Comparison of ENCODE assay signal across 8 cellular contexts in the genomic region with DNA sequence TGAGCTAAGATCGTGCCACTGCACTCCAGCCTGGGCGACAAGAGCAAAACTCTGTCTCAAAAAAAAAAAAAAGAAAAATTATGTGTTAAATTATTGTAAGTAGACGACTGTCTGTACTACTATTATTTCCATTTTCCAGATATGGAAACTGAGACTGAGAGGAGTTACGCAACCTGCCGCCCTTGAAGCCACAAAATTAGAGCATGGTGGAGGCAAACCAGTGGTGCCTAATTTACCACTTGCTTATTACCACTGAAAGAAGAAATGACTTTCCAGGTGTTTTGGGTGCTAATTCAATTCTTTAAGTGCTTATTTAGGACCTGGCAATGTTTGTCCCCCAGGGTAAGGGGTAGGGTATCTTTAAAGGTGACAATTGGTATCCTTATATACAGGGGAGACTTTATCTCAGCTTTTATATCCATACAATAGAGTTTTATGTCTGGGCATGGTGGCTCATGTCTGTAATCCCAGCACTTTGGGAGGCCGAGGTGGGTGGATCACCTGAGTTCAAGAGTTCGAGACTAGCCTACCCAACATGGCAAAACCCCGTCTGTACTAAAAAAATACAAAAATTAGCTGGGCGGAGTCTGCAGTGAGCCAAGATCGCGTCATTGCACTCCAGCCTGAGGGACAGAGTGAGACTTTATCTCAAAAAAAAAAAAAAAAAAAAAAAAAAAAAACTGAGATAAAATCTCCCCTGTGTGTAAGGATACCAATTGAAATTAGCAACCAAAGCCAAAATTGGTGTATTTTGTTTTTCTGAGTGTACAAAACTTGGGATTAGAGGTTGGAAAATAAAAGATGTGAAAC. TPM values are rescaled to one million over a fixed set of nuclear protein-coding genes. Genes with fewer than 3 reads are reported as not detected.
A peak's percentile ranks its signal among the peaks of the same experiment; 100 is the strongest.
DNase-seq lines count a peak whose midpoint lies in the region; ATAC-seq and TF ChIP-seq lines count a peak whose summit lies in the region.

No MANE protein-coding gene starts in this region.

- no peaks in the 10 kb centered on the region for H3K36me3 ChIP-seq in GM23248 (ENCODE audit: low read depth)
- H3K36me3 ChIP-seq in gastrocnemius medialis: no peaks in the 10 kb centered on the region

- no peak overlapping the region for H3K27ac Mint-ChIP-seq in nephron progenitor cell

- H3K27ac ChIP-seq in GM23248 (peak overlapping the region; percentile 91), gastrocnemius medialis (peak overlapping the region in 3 of 4 donors; percentile 33 to 50 (median 45))

- WGBS in GM23248 (ENCODE audit: low coverage in 1 of 2, low lambda C conversion rate in 2 of 2, missing lambda C conversion rate in 2 of 2), 2 experiments: 54 to 59% methylated on average over 11 of the region's 11 CpGs

- peaks cover 12% of the 10 kb centered on the region for H3K27me3 Mint-ChIP-seq in nephron progenitor cell (ENCODE audit: low read depth, poor library complexity)

- TF ChIP-seq POLR2A in erythroblast (IDR thresholded peaks at IDR 0.05; ENCODE audit: low read length) (no peak), gastrocnemius medialis (IDR thresholded peaks at IDR 0.05) (no peak)

- peak overlapping the region; percentile 81 for H3K9ac ChIP-seq in GM23248

- intact Hi-C loops in gastrocnemius medialis (cut with DNase I; ENCODE audit: low total_unique reads): no loop called here

- H3K4me3 Mint-ChIP-seq in nephron progenitor cell: no peak overlapping the region

- H3K79me2 ChIP-seq in GM23248 (ENCODE audit: insufficient read depth): no peaks in the 10 kb centered on the region

- TF ChIP-seq CTCF in gastrocnemius medialis (IDR thresholded peaks at IDR 0.05 in 4 of 5, conservative IDR thresholded peaks at IDR 0.05 in 1 of 5) (no peak), nephron progenitor cell (IDR thresholded peaks at IDR 0.05) (no peak)

- H3K9me2 ChIP-seq in GM23248 (ENCODE audit: insufficient read depth): no peaks in the 10 kb centered on the region

- no peaks in the 10 kb centered on the region for H3K36me3 Mint-ChIP-seq in nephron progenitor cell (ENCODE audit: low read depth)

- H3K4me1 ChIP-seq in GM23248 (ENCODE audit: insufficient read depth) (peaks cover 16% of the 10 kb centered on the region), gastrocnemius medialis (no peaks in the 10 kb centered on the region)

- peak overlapping the region; percentile 70 for H2AFZ ChIP-seq in GM23248

- peaks cover 18% of the 10 kb centered on the region; the same call in 1 of the 2 replicates for H3F3A ChIP-seq in GM23248 (ENCODE audit: insufficient read depth)

- DNase-seq in GM23248 (peak; percentile 35), RPMI7951 (ENCODE audit: low read depth) (peak; percentile 47), erythroblast (lab: John Stamatoyannopoulos, UW) (peak; percentile 12 to 30), gastrocnemius medialis (no peak), nephron progenitor cell (no peak), NCI-H1436 (lab: John Stamatoyannopoulos, UW) (no peak)

- peak overlapping the region; percentile 77 for H3K4me2 ChIP-seq in GM23248 (ENCODE audit: unreplicated experiment)

- no peak for ATAC-seq in gastrocnemius medialis
- no peak for ATAC-seq in GM18873 (IDR thresholded peaks at IDR 0.05; ENCODE audit: low FRiP score, unreplicated experiment)
- no peak for ATAC-seq in GM18868 (IDR thresholded peaks at IDR 0.05; ENCODE audit: unreplicated experiment)

- H3K4me1 Mint-ChIP-seq in nephron progenitor cell: peaks cover 14% of the 10 kb centered on the region

- no peaks in the 10 kb centered on the region for H4K20me1 ChIP-seq in GM23248 (ENCODE audit: insufficient read depth)

- in situ Hi-C loops in GM23248 (cut with MboI) (no loop called here), gastrocnemius medialis (cut with MboI; ENCODE audit: low sequenced_read_pairs in 4 of 4) (no loop called here)

- no peaks in the 10 kb centered on the region for H3K27me3 ChIP-seq in GM23248 (replicated peaks; ENCODE audit: insufficient read depth)
- no peaks in the 10 kb centered on the region for H3K27me3 ChIP-seq in gastrocnemius medialis

- no peaks in the 10 kb centered on the region for H3K9me3 ChIP-seq in GM23248 (ENCODE audit: low read depth)
- H3K9me3 ChIP-seq in gastrocnemius medialis: no peaks in the 10 kb centered on the region

- no peaks in the 10 kb centered on the region for H3K9me3 Mint-ChIP-seq in nephron progenitor cell

- H3K4me3 ChIP-seq in GM23248: peak overlapping the region; percentile 54
- no peak overlapping the region for H3K4me3 ChIP-seq in gastrocnemius medialis

RNA-seq across cellular contexts. Expression of a gene that starts 16.6 kb away (rescaled TPM):
- total RNA-seq in GM23248 (2014; rRNA removed; shearing (Covaris generic)): 0.13 and 0.22 TPM in 2 replicates
- polyA plus RNA-seq in GM23248 (2016; fragmentation: Nextera tagmentation; extraction: Ambion mirVana): 0.23 and 0.55 TPM in 2 replicates
- total RNA-seq in RPMI7951 (2014; rRNA removed; shearing (Covaris generic)): not detected in 2 replicates
- total RNA-seq in gastrocnemius medialis: 1 to 10 TPM in 3 of 4 donors, under 1 TPM in 1; 0.55 to 2.2 (median 1.5) TPM

Comparison
In these comparisons a context has a peak if more than half of its experiments do, and no peak if none do; other contexts are left out.
1. DNase-seq: peak in GM23248 (single experiment), RPMI7951 (single experiment) and erythroblast (2 of 2); none in gastrocnemius medialis (0 of 2), nephron progenitor cell (single experiment) and NCI-H1436 (single experiment).